1 cellular context compared by ENCODE assay signal in the genomic region with DNA sequence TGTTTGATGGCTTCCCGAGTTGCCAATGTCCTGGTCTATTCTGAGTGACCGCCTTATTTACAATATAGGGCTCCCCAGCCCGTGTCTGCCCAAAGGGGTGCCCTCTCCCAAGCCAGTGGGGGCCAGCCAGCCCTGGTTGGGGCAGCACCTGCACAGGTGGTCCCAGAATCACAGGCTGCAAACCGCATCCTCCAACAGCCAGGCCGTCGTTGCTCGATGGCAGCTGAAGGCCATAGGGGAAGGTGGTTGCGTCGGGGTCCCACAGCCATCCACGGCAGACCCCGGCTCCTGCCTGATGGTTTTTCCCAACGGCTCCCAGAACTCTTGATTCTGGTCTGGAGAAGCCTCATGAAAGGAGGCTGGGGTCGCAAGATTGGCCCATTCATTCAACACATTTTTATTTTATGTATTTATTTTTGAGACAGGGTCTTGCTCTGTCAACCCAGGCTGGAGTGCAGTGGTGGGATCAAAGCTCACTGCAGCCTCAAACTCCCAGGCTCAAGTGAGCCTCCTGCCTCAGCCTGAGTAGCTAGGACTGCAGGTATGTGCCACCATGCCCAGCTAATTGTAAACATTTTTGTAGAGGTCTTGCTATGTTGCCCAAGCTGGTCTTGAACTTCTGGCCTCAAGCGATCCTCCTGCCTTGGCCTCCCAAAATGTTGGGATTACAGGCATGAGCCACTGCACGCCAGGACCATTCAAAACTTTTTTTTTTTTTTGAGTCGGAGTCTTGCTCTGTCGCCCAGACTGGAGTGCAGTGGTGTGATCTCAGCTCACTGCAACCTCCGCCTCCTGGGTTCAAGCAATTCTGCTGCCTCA.
TF ChIP-seq lines count a peak whose summit lies in the region.

No MANE protein-coding gene starts in this region.

TF ChIP-seq in IMR-90, 13 proteins besides CTCF, POLR2A, EP300 and RAD21:
- TF ChIP-seq RCOR1 (IDR thresholded peaks at IDR 0.05; ENCODE audit: insufficient replicate concordance, low read length), result no peak
- TF ChIP-seq RFX5 (IDR thresholded peaks at IDR 0.05; ENCODE audit: low read depth, low read length), result no peak
- TF ChIP-seq CEBPB (IDR thresholded peaks at IDR 0.05; ENCODE audit: low read depth, low read length), result no peak
- TF ChIP-seq, protein P1, sequence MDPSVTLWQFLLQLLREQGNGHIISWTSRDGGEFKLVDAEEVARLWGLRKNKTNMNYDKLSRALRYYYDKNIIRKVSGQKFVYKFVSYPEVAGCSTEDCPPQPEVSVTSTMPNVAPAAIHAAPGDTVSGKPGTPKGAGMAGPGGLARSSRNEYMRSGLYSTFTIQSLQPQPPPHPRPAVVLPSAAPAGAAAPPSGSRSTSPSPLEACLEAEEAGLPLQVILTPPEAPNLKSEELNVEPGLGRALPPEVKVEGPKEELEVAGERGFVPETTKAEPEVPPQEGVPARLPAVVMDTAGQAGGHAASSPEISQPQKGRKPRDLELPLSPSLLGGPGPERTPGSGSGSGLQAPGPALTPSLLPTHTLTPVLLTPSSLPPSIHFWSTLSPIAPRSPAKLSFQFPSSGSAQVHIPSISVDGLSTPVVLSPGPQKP (IDR thresholded peaks at IDR 0.05; ENCODE audit: borderline replicate concordance, low read depth, low read length), result no peak
- no peak for TF ChIP-seq CHD1 (IDR thresholded peaks at IDR 0.05; ENCODE audit: low read depth, low read length)
- no peak for TF ChIP-seq MAFK (IDR thresholded peaks at IDR 0.05; ENCODE audit: low read depth, low read length)
